ENCODE assay signal across 29 cellular contexts in genomic region chr13:65085977-65086376, GRCh38.
"Had no signal": no experiment of that assay in that cellular context is flagged by ENCODE, and none has a peak within 500 bp of the region (broad histone marks: within the 10 kb centered on the region; RNA-seq: fewer than 3 reads in every experiment).

No MANE protein-coding gene starts in this region.

- H3K27me3 Mint-ChIP-seq: naive B cell; naive thymus-derived CD8-positive, alpha-beta T cell; natural killer cell treated with Interleukin-12 subunit alpha and Interleukin-12 subunit beta and Interleukin-15 and Interleukin-18, amount 100 ng/mL, for 72 hours; progenitor cell of endocrine pancreas; stimulated activated naive CD8-positive, alpha-beta T cell treated with anti-CD3 and anti-CD28 coated beads, Interleukin-15, amount 100 ng/mL, for 72 hours; type B pancreatic cell had no signal

- H3K9me3 ChIP-seq: ovary, psoas muscle, right lobe of liver, sigmoid colon, testis, tibial artery, transverse colon, vagina had no signal

- H3K36me3 Mint-ChIP-seq: naive B cell; naive thymus-derived CD8-positive, alpha-beta T cell; natural killer cell treated with Interleukin-12 subunit alpha and Interleukin-12 subunit beta and Interleukin-15 and Interleukin-18, amount 100 ng/mL, for 72 hours; stimulated activated effector memory CD8-positive, alpha-beta T cell treated with anti-CD3 and anti-CD28 coated beads, Interleukin-12 subunit alpha, Interleukin-12 subunit beta, amount 100 ng/mL, for 72 hours; type B pancreatic cell had no signal

- H3K4me1 ChIP-seq: parathyroid adenoma, psoas muscle, right lobe of liver, sigmoid colon, suprapubic skin, testis, tibial artery, transverse colon, vagina had no signal

- H3K9ac ChIP-seq: parathyroid adenoma had no signal

- H3K27me3 ChIP-seq: ovary, right lobe of liver, sigmoid colon, suprapubic skin, testis, tibial artery, transverse colon, vagina had no signal

- H3K36me3 ChIP-seq: ovary, right lobe of liver, sigmoid colon, suprapubic skin, tibial artery, transverse colon, vagina had no signal

- H3K9me3 Mint-ChIP-seq: nephron progenitor cell, neural crest cell, type B pancreatic cell had no signal

- H3K4me3 Mint-ChIP-seq: naive B cell; naive thymus-derived CD8-positive, alpha-beta T cell; natural killer cell treated with Interleukin-12 subunit alpha and Interleukin-12 subunit beta and Interleukin-15 and Interleukin-18, amount 100 ng/mL, for 72 hours; nephron progenitor cell; neural crest cell; stimulated activated effector memory CD8-positive, alpha-beta T cell treated with anti-CD3 and anti-CD28 coated beads, Interleukin-12 subunit alpha, Interleukin-12 subunit beta, amount 100 ng/mL, for 72 hours; stimulated activated naive CD8-positive, alpha-beta T cell treated with anti-CD3 and anti-CD28 coated beads, Interleukin-15, amount 100 ng/mL, for 72 hours; type B pancreatic cell had no signal

- H3K27ac ChIP-seq: ovary, parathyroid adenoma, psoas muscle, right lobe of liver, sigmoid colon, suprapubic skin, testis, tibial artery, transverse colon, vagina had no signal

- H3K27ac Mint-ChIP-seq: naive B cell; naive thymus-derived CD8-positive, alpha-beta T cell; natural killer cell treated with Interleukin-12 subunit alpha and Interleukin-12 subunit beta and Interleukin-15 and Interleukin-18, amount 100 ng/mL, for 72 hours; nephron progenitor cell; progenitor cell of endocrine pancreas; stimulated activated effector memory CD8-positive, alpha-beta T cell treated with anti-CD3 and anti-CD28 coated beads, Interleukin-12 subunit alpha, Interleukin-12 subunit beta, amount 100 ng/mL, for 72 hours; type B pancreatic cell had no signal

- H3K4me1 Mint-ChIP-seq: naive B cell; naive thymus-derived CD8-positive, alpha-beta T cell; nephron progenitor cell; neural crest cell; stimulated activated effector memory CD8-positive, alpha-beta T cell treated with anti-CD3 and anti-CD28 coated beads, Interleukin-12 subunit alpha, Interleukin-12 subunit beta, amount 100 ng/mL, for 72 hours; stimulated activated naive CD8-positive, alpha-beta T cell treated with anti-CD3 and anti-CD28 coated beads, Interleukin-15, amount 100 ng/mL, for 72 hours had no signal

- H3K4me3 ChIP-seq: ovary, psoas muscle, right lobe of liver, sigmoid colon, suprapubic skin, testis, tibial artery, transverse colon, vagina had no signal

- DNase-seq: naive B cell; naive thymus-derived CD8-positive, alpha-beta T cell; nephron progenitor cell; occipital lobe; ovary; psoas muscle; right cardiac atrium; right lobe of liver; sigmoid colon; small intestine; stimulated activated CD4-positive, alpha-beta T cell treated with anti-CD3 and anti-CD28 coated beads, Interleukin-15, amount 100 ng/mL, for 24 hours; stimulated activated CD4-positive, alpha-beta T cell treated with anti-CD3 and anti-CD28 coated beads, Interleukin-2, amount 100 ng/mL, for 24 hours; stimulated activated CD4-positive, alpha-beta T cell treated with anti-CD3 and anti-CD28 coated beads, Interleukin-2, amount 100 ng/mL, for 48 hours; stimulated activated CD4-positive, alpha-beta T cell treated with anti-CD3 and anti-CD28 coated beads, Interleukin-4, amount 100 ng/mL, for 24 hours; stimulated activated naive CD4-positive, alpha-beta T cell; stimulated activated naive CD8-positive, alpha-beta T cell treated with anti-CD3 and anti-CD28 coated beads, Interleukin-15, amount 100 ng/mL, for 72 hours; stimulated activated naive CD8-positive, alpha-beta T cell treated with anti-CD3 and anti-CD28 coated beads, Interleukin-15, Interleukin-2, amounts not matched to agents 100 U/mL and 50 U/mL, for 24 hours; substantia nigra; testis; tibial artery; transverse colon had no signal

- ATAC-seq: naive thymus-derived CD8-positive, alpha-beta T cell; natural killer cell treated with Interleukin-12 subunit alpha and Interleukin-12 subunit beta and Interleukin-15 and Interleukin-18, amount 100 ng/mL, for 72 hours; psoas muscle; right cardiac atrium; right lobe of liver; stimulated activated effector memory CD8-positive, alpha-beta T cell treated with anti-CD3 and anti-CD28 coated beads, Interleukin-12 subunit alpha, Interleukin-12 subunit beta, amount 100 ng/mL, for 72 hours; stimulated activated naive CD8-positive, alpha-beta T cell treated with anti-CD3 and anti-CD28 coated beads, Interleukin-15, amount 100 ng/mL, for 72 hours; stimulated activated naive CD8-positive, alpha-beta T cell treated with anti-CD3 and anti-CD28 coated beads, Interleukin-15, Interleukin-2, amounts not matched to agents 100 U/mL and 50 U/mL, for 24 hours had no signal

- H2AFZ ChIP-seq: parathyroid adenoma had no signal
